In the genomic region with DNA sequence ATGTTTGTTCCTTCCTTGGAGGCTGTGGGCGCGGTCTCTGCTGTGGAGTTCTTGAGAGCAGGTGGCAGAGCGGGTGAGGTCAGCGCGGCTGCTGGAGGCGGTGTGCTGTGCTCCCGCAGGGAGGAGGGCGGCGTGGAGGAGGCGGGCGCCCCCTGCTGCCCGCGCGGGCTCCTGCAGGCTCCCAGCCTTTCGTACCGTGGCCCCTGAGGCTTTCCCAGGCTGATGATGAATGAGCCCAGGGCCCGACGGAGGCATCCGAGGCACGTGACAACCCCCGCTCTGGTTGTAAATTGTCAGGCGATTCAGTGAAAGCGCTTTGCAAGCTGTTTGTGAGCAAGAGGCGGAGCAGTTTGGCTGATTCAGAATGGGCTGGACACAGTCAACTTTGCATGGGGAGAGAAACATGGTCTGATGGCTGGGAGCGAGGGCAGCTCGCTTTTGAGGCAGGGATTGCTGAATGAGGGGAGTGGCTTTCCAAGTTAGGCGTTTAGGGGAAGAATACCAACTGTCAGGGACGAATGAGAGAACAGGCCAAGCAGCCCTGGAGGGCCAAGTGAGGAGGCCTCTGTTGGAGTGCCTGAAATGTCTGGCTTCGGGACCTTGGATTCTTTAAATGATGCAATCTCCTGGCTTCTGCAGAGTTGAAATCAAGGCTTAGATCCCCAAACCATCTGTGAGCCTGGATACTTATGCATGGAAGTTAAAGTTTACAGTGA, we compare ENCODE assay signal across 8 cellular contexts. TPM values are rescaled to one million over a fixed set of nuclear protein-coding genes. Genes with fewer than 3 reads are reported as not detected.
DNase-seq lines count a peak whose midpoint lies in the region; ATAC-seq and TF ChIP-seq lines count a peak whose summit lies in the region.

No MANE protein-coding gene starts in this region.

- H3K4me3 Mint-ChIP-seq in type B pancreatic cell = peak overlapping the region; percentile 79

- DNase-seq in CD1c-positive myeloid dendritic cell (ENCODE audit: extremely low spot score) (peak; percentile 91), LHCN-M2 (ENCODE audit: low read depth) (peak; percentile 97), cardiac muscle cell (ENCODE audit: low read depth in 1 of 2, low spot score in 1 of 2) (peak; percentile 85 to 97), posterior cingulate gyrus (peak; percentile 71 to 98 (median 80)), type B pancreatic cell (ENCODE audit: extremely low spot score, unreplicated experiment) (peak; percentile 94)
- DNase-seq in activated naive CD8-positive, alpha-beta T cell treated with anti-CD3 and anti-CD28 coated beads, Interleukin-2, amount 50 U/mL, for 16 hours (ENCODE audit: low read depth, low spot score) = peak; percentile 35

- no peaks in the 10 kb centered on the region for H3K9me3 ChIP-seq in cardiac muscle cell (ENCODE audit: low read depth)

- peaks cover 4% of the 10 kb centered on the region for H3K27me3 Mint-ChIP-seq in type B pancreatic cell

- H3K27ac ChIP-seq in cardiac muscle cell = peak overlapping the region; percentile 58

- peak overlapping the region; percentile 83 for H3K27ac Mint-ChIP-seq in type B pancreatic cell

- no peaks in the 10 kb centered on the region for H3K36me3 Mint-ChIP-seq in type B pancreatic cell

- H3K27me3 ChIP-seq in cardiac muscle cell = no peaks in the 10 kb centered on the region

- no peak overlapping the region for H3K4me3 ChIP-seq in cardiac muscle cell

- peaks cover 21% of the 10 kb centered on the region for H3K4me1 Mint-ChIP-seq in type B pancreatic cell (ENCODE audit: unreplicated experiment)

- ATAC-seq in GM21381 (IDR thresholded peaks at IDR 0.05; ENCODE audit: unreplicated experiment) (peak; percentile 91), SK-N-SH treated with all-trans-retinoic acid at 6 μM for 48 hours (peak; percentile 92)

- H3K36me3 ChIP-seq in cardiac muscle cell = no peaks in the 10 kb centered on the region

- TF ChIP-seq CTCF in cardiac muscle cell (IDR thresholded peaks at IDR 0.05; ENCODE audit: low read depth, low read length) (peak; percentile 99), type B pancreatic cell (conservative IDR thresholded peaks at IDR 0.05) (peak; percentile 100)

- no peaks in the 10 kb centered on the region for H3K4me1 ChIP-seq in cardiac muscle cell (ENCODE audit: low read depth)

- intact Hi-C loops in posterior cingulate gyrus (cut with DNase I) = loop anchor here (1.0 to 5.0 kb wide), 3 partner anchors 132 to 357 kb away; partner anchors contain the start of gene ATXN7L1

- peaks cover 7% of the 10 kb centered on the region for H3K9me3 Mint-ChIP-seq in type B pancreatic cell

TF ChIP-seq in SK-N-SH treated with all-trans-retinoic acid at 6 μM for 48 hours, 23 proteins besides CTCF, POLR2A, EP300 and RAD21:
- TF ChIP-seq, protein P1, sequence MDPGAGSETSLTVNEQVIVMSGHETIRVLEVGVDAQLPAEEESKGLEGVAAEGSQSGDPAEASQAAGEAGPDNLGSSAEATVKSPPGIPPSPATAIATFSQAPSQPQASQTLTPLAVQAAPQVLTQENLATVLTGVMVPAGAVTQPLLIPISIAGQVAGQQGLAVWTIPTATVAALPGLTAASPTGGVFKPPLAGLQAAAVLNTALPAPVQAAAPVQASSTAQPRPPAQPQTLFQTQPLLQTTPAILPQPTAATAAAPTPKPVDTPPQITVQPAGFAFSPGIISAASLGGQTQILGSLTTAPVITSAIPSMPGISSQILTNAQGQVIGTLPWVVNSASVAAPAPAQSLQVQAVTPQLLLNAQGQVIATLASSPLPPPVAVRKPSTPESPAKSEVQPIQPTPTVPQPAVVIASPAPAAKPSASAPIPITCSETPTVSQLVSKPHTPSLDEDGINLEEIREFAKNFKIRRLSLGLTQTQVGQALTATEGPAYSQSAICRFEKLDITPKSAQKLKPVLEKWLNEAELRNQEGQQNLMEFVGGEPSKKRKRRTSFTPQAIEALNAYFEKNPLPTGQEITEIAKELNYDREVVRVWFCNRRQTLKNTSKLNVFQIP (CRISPR knock-in tag; IDR thresholded peaks at IDR 0.05; ENCODE audit: borderline replicate concordance, low read depth) = peak; percentile 18; the same call in 1 of the 2 replicates
- TF ChIP-seq SNAI2 (CRISPR knock-in tag; IDR thresholded peaks at IDR 0.05) = no peak

RNA-seq across cellular contexts. Expression of gene CDHR3, which starts 46.6 kb away (rescaled TPM):
- total RNA-seq in LHCN-M2 (2014; rRNA removed) (1.2 and 2.3 TPM in 2 replicates), cardiac muscle cell (6.0 and 12.2 TPM in 2 replicates), type B pancreatic cell (ENCODE audit: low replicate concordance) (5.6 and 15.5 TPM in 2 replicates)
- 0.94 TPM for polyA plus RNA-seq in LHCN-M2 (2012)
- 8.4 and 9.3 TPM in 2 replicates for polyA plus RNA-seq in cardiac muscle cell

Comparison
In these comparisons a context has a peak if more than half of its experiments do, and no peak if none do; other contexts are left out.
1. DNase-seq: peak in every context shown above with its lines; median percentile 97 in LHCN-M2; 94 in type B pancreatic cell; 91 in CD1c-positive myeloid dendritic cell; 91 in cardiac muscle cell; 80 in posterior cingulate gyrus; 35 in activated naive CD8-positive, alpha-beta T cell treated with anti-CD3 and anti-CD28 coated beads, Interleukin-2, amount 50 U/mL, for 16 hours.